Comparison of ENCODE assay signal across 8 cellular contexts in the genomic region with DNA sequence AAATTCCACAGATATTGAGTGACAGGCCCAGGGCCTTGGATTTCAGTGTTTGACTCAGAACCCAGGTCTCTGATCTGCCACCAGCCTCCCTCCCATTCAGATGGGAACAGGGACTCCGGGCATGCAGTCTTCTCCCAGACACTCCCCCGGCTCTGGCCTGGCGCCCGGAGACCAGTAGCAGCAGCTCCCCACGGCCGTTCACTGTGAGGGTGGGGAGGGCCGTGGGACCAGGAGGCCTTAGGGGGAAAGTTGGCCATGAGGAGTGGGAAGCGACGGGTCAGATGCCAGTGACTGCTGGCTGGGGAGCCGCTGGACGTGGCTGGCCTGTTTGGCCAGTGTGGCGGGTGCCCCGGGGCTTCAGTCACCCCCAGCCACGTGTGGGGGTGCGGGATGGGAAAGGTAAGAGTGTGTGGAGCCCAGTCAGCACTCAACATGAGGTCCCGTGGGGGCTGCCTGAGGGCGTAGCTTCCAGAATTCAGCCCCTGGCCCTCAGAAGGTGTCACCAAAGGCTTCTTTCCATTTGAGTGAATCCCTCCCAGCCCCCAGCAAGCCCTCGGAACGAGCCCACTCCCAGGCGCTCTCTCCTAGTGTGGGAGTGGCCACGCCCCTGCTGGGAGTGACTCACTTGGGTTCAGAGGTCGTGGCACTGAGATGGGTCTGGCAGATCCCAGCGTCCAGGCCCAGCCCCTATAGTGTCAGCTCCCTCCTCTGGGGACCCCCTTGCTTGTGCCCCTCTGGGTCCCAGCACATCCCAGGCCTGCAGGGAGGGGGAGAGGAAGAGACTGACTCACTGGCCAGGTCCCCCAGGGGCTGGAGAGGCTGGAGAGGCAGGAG.
DNase-seq lines count a peak whose midpoint lies in the region; ATAC-seq, FAIRE-seq and TF ChIP-seq lines count a peak whose summit lies in the region.

No MANE protein-coding gene starts in this region.

- H3K27me3 Mint-ChIP-seq in activated CD4-positive, alpha-beta T cell treated with anti-CD3 and anti-CD28 coated beads, Interleukin-2, amount 10 ng/mL, durations not matched to agents 24 days and 14 days, result no peaks in the 10 kb centered on the region
- H3K27me3 Mint-ChIP-seq in stimulated activated naive CD8-positive, alpha-beta T cell treated with anti-CD3 and anti-CD28 coated beads, Interleukin-15, amount 100 ng/mL, for 72 hours, result no peaks in the 10 kb centered on the region

- CTCF ChIA-PET in H1 (lab: Charles Lee; ENCODE audit: partially characterized antibody), result interaction anchor here (0.9 to 4.3 kb wide), 13 partner anchors 10 to 119 kb away, joined by 3 to 51 read pairs (median 3); no protein-coding TSS in a partner anchor

- H3K4ac ChIP-seq in H1 (replicated peaks; ENCODE audit: insufficient read length, low read depth, low read length), result peak overlapping the region; percentile 21

- H3K4me1 ChIP-seq in H1 (replicated peaks in 1 of 4; ENCODE audit: control insufficient read depth in 3 of 4, insufficient read depth in 4 of 4, low read length in 3 of 4) (peaks cover 26 to 45% (median 35%) of the 10 kb centered on the region in 4 experiments), mononuclear cell (ENCODE audit: insufficient read depth, low read length) (peaks cover 90% of the 10 kb centered on the region)

- TF ChIP-seq CTCF in H1 (IDR thresholded peaks at IDR 0.05; ENCODE audit: control extremely low read depth in 1 of 3, insufficient read depth in 1 of 3, low read depth in 1 of 3, low read length in 3 of 3), result no peak

- no peak for FAIRE-seq in H1 (lab: Jason Lieb, UNC)

- TF ChIP-seq POLR2A in H1 (IDR thresholded peaks at IDR 0.05; ENCODE audit: control extremely low read depth in 1 of 2, low read depth in 2 of 2, low read length in 2 of 2), result no peak

- no peak overlapping the region for H3K23ac ChIP-seq in H1 (ENCODE audit: insufficient read length)

- peak overlapping the region; percentile 90 for H3K18ac ChIP-seq in H1 (ENCODE audit: extremely low read depth, low read length)

- peaks cover 40% of the 10 kb centered on the region for H3K36me3 Mint-ChIP-seq in activated CD4-positive, alpha-beta T cell treated with anti-CD3 and anti-CD28 coated beads, Interleukin-2, amount 10 ng/mL, durations not matched to agents 24 days and 14 days (ENCODE audit: low read depth)

- DNase-seq in NCI-H82 (lab: John Stamatoyannopoulos, UW) (peak; percentile 51), NCI-H82 treated with DMSO at 0.1 percent for 48 hours (lab: John Stamatoyannopoulos, UW; ENCODE audit: unreplicated experiment) (no peak), H1 (ENCODE audit: low read depth in 1 of 2, low spot score in 2 of 2) (peak in 1 of 2 experiments; percentile 78)
- peak; percentile 86 for DNase-seq in activated CD4-positive, alpha-beta T cell treated with anti-CD3 and anti-CD28 coated beads, Interleukin-2, amount 10 ng/mL, durations not matched to agents 24 days and 14 days
- DNase-seq in stimulated activated naive CD8-positive, alpha-beta T cell treated with anti-CD3 and anti-CD28 coated beads, Interleukin-15, amount 100 ng/mL, for 72 hours, result peak in 1 of 2 donors; percentile 62
- DNase-seq in effector CD4-positive, alpha-beta T cell, result no peak

- POLR2A ChIA-PET in H1 (lab: Charles Lee; ENCODE audit: partially characterized antibody), result interaction anchor here (0.6 to 3.5 kb wide), 13 partner anchors 8 to 111 kb away, joined by 3 to 33 read pairs (median 6); no protein-coding TSS in a partner anchor

- peaks cover 66% of the 10 kb centered on the region for H3K4me1 Mint-ChIP-seq in activated CD4-positive, alpha-beta T cell treated with anti-CD3 and anti-CD28 coated beads, Interleukin-2, amount 10 ng/mL, durations not matched to agents 24 days and 14 days
- H3K4me1 Mint-ChIP-seq in stimulated activated naive CD8-positive, alpha-beta T cell treated with anti-CD3 and anti-CD28 coated beads, Interleukin-15, amount 100 ng/mL, for 72 hours, result peaks cover 74% of the 10 kb centered on the region

- H3K56ac ChIP-seq in H1 (replicated peaks; ENCODE audit: insufficient read length, low read depth, low read length), result no peak overlapping the region

- no peaks in the 10 kb centered on the region for H3K9me3 Mint-ChIP-seq in activated CD4-positive, alpha-beta T cell treated with anti-CD3 and anti-CD28 coated beads, Interleukin-2, amount 10 ng/mL, durations not matched to agents 24 days and 14 days
- H3K9me3 Mint-ChIP-seq in stimulated activated naive CD8-positive, alpha-beta T cell treated with anti-CD3 and anti-CD28 coated beads, Interleukin-15, amount 100 ng/mL, for 72 hours, result no peaks in the 10 kb centered on the region

- ATAC-seq in stimulated activated naive CD8-positive, alpha-beta T cell treated with anti-CD3 and anti-CD28 coated beads, Interleukin-15, amount 100 ng/mL, for 72 hours, result peak; percentile 19
- ATAC-seq in GM19467 (IDR thresholded peaks at IDR 0.05; ENCODE audit: unreplicated experiment), result no peak

- peak overlapping the region; percentile 97 for H3K4me3 Mint-ChIP-seq in activated CD4-positive, alpha-beta T cell treated with anti-CD3 and anti-CD28 coated beads, Interleukin-2, amount 10 ng/mL, durations not matched to agents 24 days and 14 days
- peak overlapping the region; percentile 93 to 94 for H3K4me3 Mint-ChIP-seq in stimulated activated naive CD8-positive, alpha-beta T cell treated with anti-CD3 and anti-CD28 coated beads, Interleukin-15, amount 100 ng/mL, for 72 hours

- peak overlapping the region; percentile 80; the same call in 1 of the 2 replicates for H2BK5ac ChIP-seq in H1 (ENCODE audit: low read depth, low read length)

- H3K23me2 ChIP-seq in H1 (ENCODE audit: low read depth, low read length), result peaks cover 21% of the 10 kb centered on the region

- H3K27ac Mint-ChIP-seq in activated CD4-positive, alpha-beta T cell treated with anti-CD3 and anti-CD28 coated beads, Interleukin-2, amount 10 ng/mL, durations not matched to agents 24 days and 14 days, result peak overlapping the region; percentile 96
- peak overlapping the region; percentile 94 to 96 for H3K27ac Mint-ChIP-seq in stimulated activated naive CD8-positive, alpha-beta T cell treated with anti-CD3 and anti-CD28 coated beads, Interleukin-15, amount 100 ng/mL, for 72 hours

- H4K91ac ChIP-seq in H1 (replicated peaks; ENCODE audit: insufficient read length, low read length), result peak overlapping the region; percentile 96

- H2BK20ac ChIP-seq in H1 (ENCODE audit: low read length), result no peak overlapping the region

- H2BK12ac ChIP-seq in H1 (ENCODE audit: low read depth, low read length), result peak overlapping the region; percentile 50; the same call in 1 of the 2 replicates

- peak overlapping the region; percentile 82 for H4K5ac ChIP-seq in H1 (ENCODE audit: insufficient read length, low read depth, low read length)

- peaks cover 26% of the 10 kb centered on the region for H3K79me1 ChIP-seq in H1 (ENCODE audit: low read depth, low read length)

- peak overlapping the region; percentile 71 to 78 for H3K4me2 ChIP-seq in H1 (ENCODE audit: insufficient read depth in 1 of 2, low read depth in 2 of 2, low read length in 2 of 2)

- H2BK120ac ChIP-seq in H1 (replicated peaks; ENCODE audit: low read depth, low read length), result peak overlapping the region; percentile 35

- 41% methylated on average over 23 of the region's 23 CpGs; no CpG with 5 or more reads in 1 of the 2 experiments for WGBS in H1 (ENCODE audit: extremely low coverage in 1 of 2, insufficient coverage in 1 of 2, insufficient read length in 1 of 2, insufficient replicate concordance in 2 of 2, low coverage in 1 of 2, low lambda C conversion rate in 2 of 2, missing lambda C conversion rate in 1 of 2), 2 experiments

- no peaks in the 10 kb centered on the region for H3K27me3 ChIP-seq in H1 (replicated peaks in 1 of 4; ENCODE audit: control insufficient read depth in 3 of 4, extremely low read depth in 1 of 4, insufficient read depth in 3 of 4, low read length in 3 of 4)
- no peaks in the 10 kb centered on the region for H3K27me3 ChIP-seq in mononuclear cell (ENCODE audit: insufficient read depth, low read length)

- no peak for TF ChIP-seq RAD21 in H1 (IDR thresholded peaks at IDR 0.05 in 1 of 2, conservative IDR thresholded peaks at IDR 0.05 in 1 of 2; ENCODE audit: low read depth in 2 of 2, low read length in 2 of 2)

- no peak overlapping the region for H2AK5ac ChIP-seq in H1 (ENCODE audit: low read depth, low read length)

- peak overlapping the region; percentile 65; the same call in 1 of the 2 replicates for H2BK15ac ChIP-seq in H1 (ENCODE audit: low read length)

- no peak overlapping the region for H3K14ac ChIP-seq in H1 (ENCODE audit: insufficient read length)

- peak overlapping the region in 2 of 4 experiments; percentile 21 to 58; a peak in 3 of 7 replicates for H3K9ac ChIP-seq in H1 (replicated peaks in 1 of 4; ENCODE audit: extremely low read depth in 1 of 4, low read depth in 3 of 4, low read length in 3 of 4)

- peaks cover 4 to 13% of the 10 kb centered on the region in 2 experiments for H4K20me1 ChIP-seq in H1 (replicated peaks in 1 of 2; ENCODE audit: control insufficient read depth in 1 of 2, insufficient read depth in 2 of 2, low read length in 2 of 2)

- H3K36me3 ChIP-seq in H1 (ENCODE audit: control insufficient read depth in 2 of 4, insufficient read depth in 4 of 4, low read length in 3 of 4), result no peaks in the 10 kb centered on the region

- peak overlapping the region; percentile 31; the same call in 1 of the 2 replicates for H4K8ac ChIP-seq in H1 (ENCODE audit: extremely low read depth, insufficient read depth, low read length)

- peaks cover 7 to 67% of the 10 kb centered on the region in 2 experiments; a peak in 3 of 4 replicates for H3K79me2 ChIP-seq in H1 (ENCODE audit: control insufficient read depth in 1 of 2, insufficient read depth in 2 of 2, low read length in 2 of 2)

- H3K4me3 ChIP-seq in H1 (ENCODE audit: extremely low read depth in 1 of 4, insufficient read depth in 2 of 4, low read depth in 3 of 4, low read length in 4 of 4), result peak overlapping the region in 3 of 4 experiments; percentile 54 to 78 (median 68); a peak in 4 of 8 replicates
- peak overlapping the region; percentile 86 for H3K4me3 ChIP-seq in mononuclear cell (ENCODE audit: low read length)

- no peak overlapping the region for H2AFZ ChIP-seq in H1 (ENCODE audit: low read length)

- H3K9me3 ChIP-seq in H1 (ENCODE audit: insufficient read depth in 2 of 2, low read depth in 1 of 2, low read length in 1 of 2) (no peaks in the 10 kb centered on the region), mononuclear cell (ENCODE audit: low read depth, low read length) (no peaks in the 10 kb centered on the region)

- H3K27ac ChIP-seq in H1 (ENCODE audit: low read depth, low read length), result peak overlapping the region; percentile 66

- no peak for TF ChIP-seq EP300 in H1 (IDR thresholded peaks at IDR 0.05; ENCODE audit: borderline replicate concordance in 1 of 2, low read depth in 2 of 2, low read length in 2 of 2)

- intact Hi-C loops in activated CD4-positive, alpha-beta T cell treated with anti-CD3 and anti-CD28 coated beads, Interleukin-2, amount 10 ng/mL, durations not matched to agents 24 days and 14 days (cut with micrococcal nuclease), result loop anchor here (5.0 kb wide), 1 partner anchor 713 kb away; a partner anchor contains a TSS

TF ChIP-seq in H1, 55 proteins besides CTCF, POLR2A, EP300 and RAD21 (continues in another document):
- no peak for TF ChIP-seq SIX5 (IDR thresholded peaks at IDR 0.05; ENCODE audit: low read depth, low read length)

Comparison
In these comparisons a context has a peak if more than half of its experiments do, and no peak if none do; other contexts are left out.
1. DNase-seq: peak in NCI-H82 (single experiment) and activated CD4-positive, alpha-beta T cell treated with anti-CD3 and anti-CD28 coated beads, Interleukin-2, amount 10 ng/mL, durations not matched to agents 24 days and 14 days (single experiment); none in NCI-H82 treated with DMSO at 0.1 percent for 48 hours (single experiment) and effector CD4-positive, alpha-beta T cell (single experiment).